Comparison of ENCODE assay signal across 21 cellular contexts in the genomic region with DNA sequence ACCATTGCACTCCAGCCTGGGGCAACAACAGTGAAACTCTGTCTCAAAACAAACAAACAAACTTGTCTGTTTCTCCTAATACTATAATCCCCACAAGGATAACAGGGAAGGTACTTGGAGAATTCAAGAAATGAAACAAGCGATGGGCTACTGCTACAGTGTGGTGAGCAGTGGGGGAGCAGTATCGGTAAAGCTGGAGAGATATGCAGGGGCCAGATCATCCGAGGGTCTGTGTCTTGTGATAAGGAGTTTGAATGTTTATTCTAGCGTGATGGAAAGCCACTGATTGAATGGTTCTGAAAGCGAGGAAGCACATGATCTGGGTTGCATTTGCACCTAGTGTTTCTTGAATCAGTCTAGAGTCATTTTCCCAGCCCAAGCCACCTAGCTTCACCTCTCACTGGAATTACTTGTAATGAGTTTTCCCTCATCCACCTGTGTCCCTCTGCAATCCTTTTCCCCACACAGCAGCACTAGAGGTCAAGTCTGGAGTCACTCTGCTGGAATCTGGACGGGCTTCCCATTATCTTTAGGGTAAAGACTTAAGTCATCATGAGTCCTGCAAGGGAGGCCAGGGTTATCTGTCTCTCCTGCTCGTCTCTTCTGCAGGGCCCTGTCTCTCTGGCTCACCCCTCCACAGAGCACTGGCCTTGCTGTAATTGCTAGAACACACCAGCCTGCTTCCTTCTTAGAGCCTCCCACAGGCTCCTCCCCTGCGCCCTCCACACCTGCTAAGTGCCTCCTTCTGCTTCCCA.
DNase-seq lines count a peak whose midpoint lies in the region; ATAC-seq, FAIRE-seq and TF ChIP-seq lines count a peak whose summit lies in the region.
"Had no signal": no experiment of that assay in that cellular context is flagged by ENCODE, and none has a peak within 500 bp of the region (broad histone marks: within the 10 kb centered on the region; RNA-seq: fewer than 3 reads in every experiment).

No MANE protein-coding gene starts in this region.

- no peaks in the 10 kb centered on the region for H3K9me3 ChIP-seq in naive thymus-derived CD4-positive, alpha-beta T cell (ENCODE audit: control insufficient read depth in 2 of 3, low read length in 3 of 3)
- H3K9me3 ChIP-seq: esophagus squamous epithelium, left ventricle myocardium inferior, psoas muscle, thyroid gland had no signal

- H3K27ac ChIP-seq in naive thymus-derived CD4-positive, alpha-beta T cell (ENCODE audit: low read depth, low read length), result no peak overlapping the region
- H3K27ac ChIP-seq: 22Rv1, esophagus squamous epithelium, left ventricle myocardium inferior, psoas muscle, thyroid gland had no signal

- H3K4me3 ChIP-seq in bronchial epithelial cell (ENCODE audit: low read depth, low read length), result no peak overlapping the region
- H3K4me3 ChIP-seq in naive thymus-derived CD4-positive, alpha-beta T cell (ENCODE audit: low read length), result no peak overlapping the region
- H3K4me3 ChIP-seq: esophagus squamous epithelium, left ventricle myocardium inferior, psoas muscle, thyroid gland had no signal

- peak; percentile 33 for ATAC-seq in naive thymus-derived CD4-positive, alpha-beta T cell
- ATAC-seq in HG02610 (IDR thresholded peaks at IDR 0.05; ENCODE audit: unreplicated experiment) (no peak), HG02970 (IDR thresholded peaks at IDR 0.05; ENCODE audit: low FRiP score, unreplicated experiment) (no peak)
- ATAC-seq in stimulated activated memory B cell treated with anti-CD40 and anti-IgM and Interleukin-4, amounts not matched to agents 10 μg/mL and 1 μg/mL and 100 μg/mL, for 72 hours, result no peak
- ATAC-seq: naive thymus-derived CD8-positive, alpha-beta T cell; psoas muscle had no signal

- FAIRE-seq in bronchial epithelial cell (lab: Jason Lieb, UNC), result no peak
- FAIRE-seq: RCC 7860 had no signal

- H3K27me3 Mint-ChIP-seq in naive thymus-derived CD4-positive, alpha-beta T cell, result peaks cover 0 to 14% (median 0%) of the 10 kb centered on the region in 5 donors
- H3K27me3 Mint-ChIP-seq in stimulated activated memory B cell treated with anti-CD40 and anti-IgM and Interleukin-4, amounts not matched to agents 10 μg/mL and 1 μg/mL and 100 μg/mL, for 72 hours, result no peaks in the 10 kb centered on the region
- H3K27me3 Mint-ChIP-seq: CD4-positive, CD25-positive, alpha-beta regulatory T cell had no signal

- H3K4me1 Mint-ChIP-seq in naive thymus-derived CD4-positive, alpha-beta T cell, result peaks cover 0 to 23% (median 10%) of the 10 kb centered on the region in 7 donors
- H3K4me1 Mint-ChIP-seq in stimulated activated memory B cell treated with anti-CD40 and anti-IgM and Interleukin-4, amounts not matched to agents 10 μg/mL and 1 μg/mL and 100 μg/mL, for 72 hours, result no peaks in the 10 kb centered on the region

- intact Hi-C loops in naive thymus-derived CD4-positive, alpha-beta T cell (cut with micrococcal nuclease), result loop anchor here in 1 of 2 donors (10.0 kb wide), 2 partner anchors 194 to 1994 kb away; no protein-coding TSS in a partner anchor

- H3K27ac Mint-ChIP-seq in naive thymus-derived CD4-positive, alpha-beta T cell, result peak overlapping the region in 2 of 9 donors; percentile 43 to 51
- no peak overlapping the region for H3K27ac Mint-ChIP-seq in stimulated activated memory B cell treated with anti-CD40 and anti-IgM and Interleukin-4, amounts not matched to agents 10 μg/mL and 1 μg/mL and 100 μg/mL, for 72 hours
- H3K27ac Mint-ChIP-seq: activated CD4-positive, alpha-beta T cell treated with anti-CD3 and anti-CD28 coated beads, Interleukin-2, amount 10 ng/mL, durations not matched to agents 24 days and 14 days; CD4-positive, CD25-positive, alpha-beta regulatory T cell had no signal

- H3K36me3 ChIP-seq in bronchial epithelial cell (ENCODE audit: control insufficient read depth, insufficient read depth, low read length), result no peaks in the 10 kb centered on the region
- H3K36me3 ChIP-seq in naive thymus-derived CD4-positive, alpha-beta T cell (ENCODE audit: control insufficient read depth in 2 of 3, insufficient read depth in 3 of 3, low read length in 3 of 3), result no peaks in the 10 kb centered on the region
- H3K36me3 ChIP-seq: esophagus squamous epithelium, left ventricle myocardium inferior, thyroid gland had no signal

- H3K36me3 Mint-ChIP-seq in naive thymus-derived CD4-positive, alpha-beta T cell, result no peaks in the 10 kb centered on the region
- no peaks in the 10 kb centered on the region for H3K36me3 Mint-ChIP-seq in stimulated activated memory B cell treated with anti-CD40 and anti-IgM and Interleukin-4, amounts not matched to agents 10 μg/mL and 1 μg/mL and 100 μg/mL, for 72 hours
- H3K36me3 Mint-ChIP-seq: CD4-positive, CD25-positive, alpha-beta regulatory T cell; naive thymus-derived CD8-positive, alpha-beta T cell had no signal

- POLR2A ChIA-PET in naive thymus-derived CD4-positive, alpha-beta T cell (lab: Charles Lee), result no interaction called here

- no peak for TF ChIP-seq CTCF in bronchial epithelial cell (IDR thresholded peaks at IDR 0.05; ENCODE audit: insufficient read depth, low read length, severe bottlenecking)

- DNase-seq in DMS53 (lab: John Stamatoyannopoulos, UW) (peak; percentile 1), DMS53 treated with DMSO at 0.1 percent for 48 hours (lab: John Stamatoyannopoulos, UW; ENCODE audit: unreplicated experiment) (no peak), MV-4-11 (lab: John Stamatoyannopoulos, UW) (peak; percentile 73), bronchial epithelial cell (ENCODE audit: low read depth) (peak; percentile 51)
- DNase-seq in naive thymus-derived CD4-positive, alpha-beta T cell, result no peak
- DNase-seq: activated CD4-positive, alpha-beta T cell treated with anti-CD3 and anti-CD28 coated beads, Interleukin-2, amount 10 ng/mL, durations not matched to agents 24 days and 14 days; activated T-cell treated with anti-CD3 and anti-CD28 coated beads, Interleukin-2, amount 50 U/mL, for 1 hour; CD4-positive, CD25-positive, alpha-beta regulatory T cell; esophagus squamous epithelium; hippocampal formation; left ventricle myocardium inferior; naive thymus-derived CD8-positive, alpha-beta T cell; NCI-H187 treated with DMSO at 0.1 percent for 48 hours; NCI-H510A treated with DMSO at 0.1 percent for 48 hours; psoas muscle; thyroid gland had no signal

- peaks cover 0 to 2% (median 0%) of the 10 kb centered on the region in 11 donors for H3K9me3 Mint-ChIP-seq in naive thymus-derived CD4-positive, alpha-beta T cell
- no peaks in the 10 kb centered on the region for H3K9me3 Mint-ChIP-seq in stimulated activated memory B cell treated with anti-CD40 and anti-IgM and Interleukin-4, amounts not matched to agents 10 μg/mL and 1 μg/mL and 100 μg/mL, for 72 hours
- H3K9me3 Mint-ChIP-seq: activated CD4-positive, alpha-beta T cell treated with anti-CD3 and anti-CD28 coated beads, Interleukin-2, amount 10 ng/mL, durations not matched to agents 24 days and 14 days; CD4-positive, CD25-positive, alpha-beta regulatory T cell; naive thymus-derived CD8-positive, alpha-beta T cell had no signal

- CTCF ChIA-PET in naive thymus-derived CD4-positive, alpha-beta T cell (lab: Charles Lee), result no interaction called here

- H3K27me3 ChIP-seq in bronchial epithelial cell (ENCODE audit: control insufficient read depth, insufficient read depth, low read length), result no peaks in the 10 kb centered on the region
- no peaks in the 10 kb centered on the region for H3K27me3 ChIP-seq in naive thymus-derived CD4-positive, alpha-beta T cell (ENCODE audit: control insufficient read depth in 2 of 2, insufficient read depth in 2 of 2, low read length in 2 of 2)
- H3K27me3 ChIP-seq: esophagus squamous epithelium, thyroid gland had no signal

- H3K4me3 Mint-ChIP-seq in naive thymus-derived CD4-positive, alpha-beta T cell, result no peak overlapping the region
- no peak overlapping the region for H3K4me3 Mint-ChIP-seq in stimulated activated memory B cell treated with anti-CD40 and anti-IgM and Interleukin-4, amounts not matched to agents 10 μg/mL and 1 μg/mL and 100 μg/mL, for 72 hours
- H3K4me3 Mint-ChIP-seq: activated CD4-positive, alpha-beta T cell treated with anti-CD3 and anti-CD28 coated beads, Interleukin-2, amount 10 ng/mL, durations not matched to agents 24 days and 14 days; CD4-positive, CD25-positive, alpha-beta regulatory T cell; naive thymus-derived CD8-positive, alpha-beta T cell had no signal

- H3K4me1 ChIP-seq in naive thymus-derived CD4-positive, alpha-beta T cell (ENCODE audit: control insufficient read depth in 2 of 2, insufficient read depth in 2 of 2, low read length in 2 of 2), result no peaks in the 10 kb centered on the region
- H3K4me1 ChIP-seq: left ventricle myocardium inferior, psoas muscle, thyroid gland had no signal

Comparison
In these comparisons a context has a peak if more than half of its experiments do, and no peak if none do; other contexts are left out.
1. DNase-seq: peak in DMS53 (single experiment), MV-4-11 (single experiment) and bronchial epithelial cell (single experiment); none in DMS53 treated with DMSO at 0.1 percent for 48 hours (single experiment) and naive thymus-derived CD4-positive, alpha-beta T cell (0 of 9).